Comparison of ENCODE assay signal across 1 cellular context in genomic region chr6:135192256-135193174, GRCh38.
TF ChIP-seq lines count a peak whose summit lies in the region.

No MANE protein-coding gene starts in this region.

TF ChIP-seq in K562, 482 proteins besides CTCF, POLR2A, EP300 and RAD21 (continued from another document and continues in another):
- TF ChIP-seq, protein P1, sequence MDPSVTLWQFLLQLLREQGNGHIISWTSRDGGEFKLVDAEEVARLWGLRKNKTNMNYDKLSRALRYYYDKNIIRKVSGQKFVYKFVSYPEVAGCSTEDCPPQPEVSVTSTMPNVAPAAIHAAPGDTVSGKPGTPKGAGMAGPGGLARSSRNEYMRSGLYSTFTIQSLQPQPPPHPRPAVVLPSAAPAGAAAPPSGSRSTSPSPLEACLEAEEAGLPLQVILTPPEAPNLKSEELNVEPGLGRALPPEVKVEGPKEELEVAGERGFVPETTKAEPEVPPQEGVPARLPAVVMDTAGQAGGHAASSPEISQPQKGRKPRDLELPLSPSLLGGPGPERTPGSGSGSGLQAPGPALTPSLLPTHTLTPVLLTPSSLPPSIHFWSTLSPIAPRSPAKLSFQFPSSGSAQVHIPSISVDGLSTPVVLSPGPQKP (CRISPR knock-in tag; IDR thresholded peaks at IDR 0.05): no peak
- TF ChIP-seq PBX2 (CRISPR knock-in tag; IDR thresholded peaks at IDR 0.05; ENCODE audit: low read depth): no peak
- 0 out of 2 replicates have a peak, but pooled peaks have one; percentile 7 for TF ChIP-seq PBX2 (tag; conservative IDR thresholded peaks at IDR 0.05; ENCODE audit: low read depth)
- no peak for TF ChIP-seq NR2C2 (CRISPR knock-in tag; IDR thresholded peaks at IDR 0.05)
- TF ChIP-seq NR2C2 (tag; IDR thresholded peaks at IDR 0.05): 0 out of 2 replicates have a peak, but pooled peaks have one; percentile 6
- TF ChIP-seq ZBTB33 (CRISPR knock-in tag; IDR thresholded peaks at IDR 0.05): no peak
- no peak for TF ChIP-seq SMC3 (conservative IDR thresholded peaks at IDR 0.05; ENCODE audit: insufficient read depth, low read depth, low read length)
- TF ChIP-seq RUNX1 (IDR thresholded peaks at IDR 0.05; ENCODE audit: low read depth): no peak
- TF ChIP-seq PRDM10 (IDR thresholded peaks at IDR 0.05; ENCODE audit: partially characterized antibody): peak; percentile 17
- no peak for TF ChIP-seq TCF7L2 (IDR thresholded peaks at IDR 0.05; ENCODE audit: low read depth, low read length)
- TF ChIP-seq SP1 (CRISPR knock-in tag; IDR thresholded peaks at IDR 0.05): no peak
- TF ChIP-seq MCM5 (IDR thresholded peaks at IDR 0.05; ENCODE audit: low read depth): no peak
- TF ChIP-seq, protein P2, sequence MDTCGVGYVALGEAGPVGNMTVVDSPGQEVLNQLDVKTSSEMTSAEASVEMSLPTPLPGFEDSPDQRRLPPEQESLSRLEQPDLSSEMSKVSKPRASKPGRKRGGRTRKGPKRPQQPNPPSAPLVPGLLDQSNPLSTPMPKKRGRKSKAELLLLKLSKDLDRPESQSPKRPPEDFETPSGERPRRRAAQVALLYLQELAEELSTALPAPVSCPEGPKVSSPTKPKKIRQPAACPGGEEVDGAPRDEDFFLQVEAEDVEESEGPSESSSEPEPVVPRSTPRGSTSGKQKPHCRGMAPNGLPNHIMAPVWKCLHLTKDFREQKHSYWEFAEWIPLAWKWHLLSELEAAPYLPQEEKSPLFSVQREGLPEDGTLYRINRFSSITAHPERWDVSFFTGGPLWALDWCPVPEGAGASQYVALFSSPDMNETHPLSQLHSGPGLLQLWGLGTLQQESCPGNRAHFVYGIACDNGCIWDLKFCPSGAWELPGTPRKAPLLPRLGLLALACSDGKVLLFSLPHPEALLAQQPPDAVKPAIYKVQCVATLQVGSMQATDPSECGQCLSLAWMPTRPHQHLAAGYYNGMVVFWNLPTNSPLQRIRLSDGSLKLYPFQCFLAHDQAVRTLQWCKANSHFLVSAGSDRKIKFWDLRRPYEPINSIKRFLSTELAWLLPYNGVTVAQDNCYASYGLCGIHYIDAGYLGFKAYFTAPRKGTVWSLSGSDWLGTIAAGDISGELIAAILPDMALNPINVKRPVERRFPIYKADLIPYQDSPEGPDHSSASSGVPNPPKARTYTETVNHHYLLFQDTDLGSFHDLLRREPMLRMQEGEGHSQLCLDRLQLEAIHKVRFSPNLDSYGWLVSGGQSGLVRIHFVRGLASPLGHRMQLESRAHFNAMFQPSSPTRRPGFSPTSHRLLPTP (IDR thresholded peaks at IDR 0.05; ENCODE audit: borderline replicate concordance, extremely low read depth, insufficient read length): no peak
- TF ChIP-seq CBX8 (IDR thresholded peaks at IDR 0.05; ENCODE audit: borderline replicate concordance, extremely low read depth, low read depth, low read length, poor library complexity, severe bottlenecking): no peak
- no peak for TF ChIP-seq ATF1 (CRISPR knock-in tag; IDR thresholded peaks at IDR 0.05)
- peak; percentile 35; the same call in 1 of the 2 replicates for TF ChIP-seq ATF1 (tag; IDR thresholded peaks at IDR 0.05)
- TF ChIP-seq SMARCB1 (IDR thresholded peaks at IDR 0.05; ENCODE audit: insufficient read length, low read depth): no peak
- TF ChIP-seq, protein P3, sequence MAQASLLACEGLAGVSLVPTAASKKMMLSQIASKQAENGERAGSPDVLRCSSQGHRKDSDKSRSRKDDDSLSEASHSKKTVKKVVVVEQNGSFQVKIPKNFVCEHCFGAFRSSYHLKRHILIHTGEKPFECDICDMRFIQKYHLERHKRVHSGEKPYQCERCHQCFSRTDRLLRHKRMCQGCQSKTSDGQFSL (CRISPR knock-in tag; IDR thresholded peaks at IDR 0.05): no peak
- TF ChIP-seq, protein P3 (tag; IDR thresholded peaks at IDR 0.05): no peak
- TF ChIP-seq ATF6 (CRISPR knock-in tag; IDR thresholded peaks at IDR 0.05): no peak
- peak; percentile 5; the same call in 1 of the 2 replicates for TF ChIP-seq CEBPB (tag; IDR thresholded peaks at IDR 0.05)
- TF ChIP-seq, protein P4, sequence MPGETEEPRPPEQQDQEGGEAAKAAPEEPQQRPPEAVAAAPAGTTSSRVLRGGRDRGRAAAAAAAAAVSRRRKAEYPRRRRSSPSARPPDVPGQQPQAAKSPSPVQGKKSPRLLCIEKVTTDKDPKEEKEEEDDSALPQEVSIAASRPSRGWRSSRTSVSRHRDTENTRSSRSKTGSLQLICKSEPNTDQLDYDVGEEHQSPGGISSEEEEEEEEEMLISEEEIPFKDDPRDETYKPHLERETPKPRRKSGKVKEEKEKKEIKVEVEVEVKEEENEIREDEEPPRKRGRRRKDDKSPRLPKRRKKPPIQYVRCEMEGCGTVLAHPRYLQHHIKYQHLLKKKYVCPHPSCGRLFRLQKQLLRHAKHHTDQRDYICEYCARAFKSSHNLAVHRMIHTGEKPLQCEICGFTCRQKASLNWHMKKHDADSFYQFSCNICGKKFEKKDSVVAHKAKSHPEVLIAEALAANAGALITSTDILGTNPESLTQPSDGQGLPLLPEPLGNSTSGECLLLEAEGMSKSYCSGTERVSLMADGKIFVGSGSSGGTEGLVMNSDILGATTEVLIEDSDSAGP (CRISPR knock-in tag; IDR thresholded peaks at IDR 0.05): peak; percentile 27; the same call in 1 of the 2 replicates
- no peak for TF ChIP-seq HIVEP1 (CRISPR knock-in tag; IDR thresholded peaks at IDR 0.05)
- no peak for TF ChIP-seq ZKSCAN3 (CRISPR knock-in tag; IDR thresholded peaks at IDR 0.05)
- no peak for TF ChIP-seq RBM22 (IDR thresholded peaks at IDR 0.05; ENCODE audit: low read depth, low read length, poor library complexity, severe bottlenecking)
- TF ChIP-seq, protein P5, sequence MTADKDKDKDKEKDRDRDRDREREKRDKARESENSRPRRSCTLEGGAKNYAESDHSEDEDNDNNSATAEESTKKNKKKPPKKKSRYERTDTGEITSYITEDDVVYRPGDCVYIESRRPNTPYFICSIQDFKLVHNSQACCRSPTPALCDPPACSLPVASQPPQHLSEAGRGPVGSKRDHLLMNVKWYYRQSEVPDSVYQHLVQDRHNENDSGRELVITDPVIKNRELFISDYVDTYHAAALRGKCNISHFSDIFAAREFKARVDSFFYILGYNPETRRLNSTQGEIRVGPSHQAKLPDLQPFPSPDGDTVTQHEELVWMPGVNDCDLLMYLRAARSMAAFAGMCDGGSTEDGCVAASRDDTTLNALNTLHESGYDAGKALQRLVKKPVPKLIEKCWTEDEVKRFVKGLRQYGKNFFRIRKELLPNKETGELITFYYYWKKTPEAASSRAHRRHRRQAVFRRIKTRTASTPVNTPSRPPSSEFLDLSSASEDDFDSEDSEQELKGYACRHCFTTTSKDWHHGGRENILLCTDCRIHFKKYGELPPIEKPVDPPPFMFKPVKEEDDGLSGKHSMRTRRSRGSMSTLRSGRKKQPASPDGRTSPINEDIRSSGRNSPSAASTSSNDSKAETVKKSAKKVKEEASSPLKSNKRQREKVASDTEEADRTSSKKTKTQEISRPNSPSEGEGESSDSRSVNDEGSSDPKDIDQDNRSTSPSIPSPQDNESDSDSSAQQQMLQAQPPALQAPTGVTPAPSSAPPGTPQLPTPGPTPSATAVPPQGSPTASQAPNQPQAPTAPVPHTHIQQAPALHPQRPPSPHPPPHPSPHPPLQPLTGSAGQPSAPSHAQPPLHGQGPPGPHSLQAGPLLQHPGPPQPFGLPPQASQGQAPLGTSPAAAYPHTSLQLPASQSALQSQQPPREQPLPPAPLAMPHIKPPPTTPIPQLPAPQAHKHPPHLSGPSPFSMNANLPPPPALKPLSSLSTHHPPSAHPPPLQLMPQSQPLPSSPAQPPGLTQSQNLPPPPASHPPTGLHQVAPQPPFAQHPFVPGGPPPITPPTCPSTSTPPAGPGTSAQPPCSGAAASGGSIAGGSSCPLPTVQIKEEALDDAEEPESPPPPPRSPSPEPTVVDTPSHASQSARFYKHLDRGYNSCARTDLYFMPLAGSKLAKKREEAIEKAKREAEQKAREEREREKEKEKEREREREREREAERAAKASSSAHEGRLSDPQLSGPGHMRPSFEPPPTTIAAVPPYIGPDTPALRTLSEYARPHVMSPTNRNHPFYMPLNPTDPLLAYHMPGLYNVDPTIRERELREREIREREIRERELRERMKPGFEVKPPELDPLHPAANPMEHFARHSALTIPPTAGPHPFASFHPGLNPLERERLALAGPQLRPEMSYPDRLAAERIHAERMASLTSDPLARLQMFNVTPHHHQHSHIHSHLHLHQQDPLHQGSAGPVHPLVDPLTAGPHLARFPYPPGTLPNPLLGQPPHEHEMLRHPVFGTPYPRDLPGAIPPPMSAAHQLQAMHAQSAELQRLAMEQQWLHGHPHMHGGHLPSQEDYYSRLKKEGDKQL (CRISPR knock-in tag; IDR thresholded peaks at IDR 0.05; ENCODE audit: borderline replicate concordance): no peak
- TF ChIP-seq ZNF232 (CRISPR knock-in tag; IDR thresholded peaks at IDR 0.05): no peak
- TF ChIP-seq ESRRB (CRISPR knock-in tag; IDR thresholded peaks at IDR 0.05; ENCODE audit: borderline replicate concordance): no peak
- TF ChIP-seq ZNF561 (CRISPR knock-in tag; conservative IDR thresholded peaks at IDR 0.05): no peak; the same call in 1 of the 2 replicates
- no peak for TF ChIP-seq ELF2 (CRISPR knock-in tag; IDR thresholded peaks at IDR 0.05)
- no peak for TF ChIP-seq ZNF134 (CRISPR knock-in tag; conservative IDR thresholded peaks at IDR 0.05)
- peak; percentile 52; the same call in 1 of the 2 replicates for TF ChIP-seq FOSL1 (tag; conservative IDR thresholded peaks at IDR 0.05)
- TF ChIP-seq ZBTB7A (IDR thresholded peaks at IDR 0.05; ENCODE audit: borderline replicate concordance, control insufficient read depth, low read depth, low read length): no peak
- no peak for TF ChIP-seq CBFA2T2 (conservative IDR thresholded peaks at IDR 0.05)
